Comparison of ENCODE assay signal across 8 cellular contexts in genomic region chr19:27774827-27775226, GRCh38.
DNase-seq lines count a peak whose midpoint lies in the region; ATAC-seq and TF ChIP-seq lines count a peak whose summit lies in the region.

No MANE protein-coding gene starts in this region.

- no peak overlapping the region for H3K4me3 ChIP-seq in NB4 (ENCODE audit: low read depth, low read length)
- no peak overlapping the region for H3K4me3 ChIP-seq in choroid plexus epithelial cell (ENCODE audit: low read depth, low read length)
- no peak overlapping the region for H3K4me3 ChIP-seq in mesenchymal stem cell (ENCODE audit: insufficient read depth in 1 of 2, low read depth in 1 of 2, low read length in 2 of 2)

- no peak overlapping the region for H2AK5ac ChIP-seq in mesenchymal stem cell (ENCODE audit: low read length, severe bottlenecking)

- H3K27me3 ChIP-seq in mesenchymal stem cell (ENCODE audit: control insufficient read depth in 1 of 2, insufficient read depth in 1 of 2, low read length in 2 of 2), result no peaks in the 10 kb centered on the region

- H3K4ac ChIP-seq in mesenchymal stem cell (ENCODE audit: low read depth in 1 of 2, low read length in 2 of 2), result no peak overlapping the region

- H3K79me1 ChIP-seq in mesenchymal stem cell (replicated peaks; ENCODE audit: low read length, poor library complexity, severe bottlenecking), result peaks cover 26% of the 10 kb centered on the region

- no peak overlapping the region for H2BK120ac ChIP-seq in mesenchymal stem cell (ENCODE audit: low read depth, low read length)

- no peak overlapping the region for H2BK12ac ChIP-seq in mesenchymal stem cell (ENCODE audit: low read length in 2 of 2)

- H3K27ac ChIP-seq in mesenchymal stem cell (ENCODE audit: low read length, poor library complexity, severe bottlenecking), result no peak overlapping the region

- H3K23ac ChIP-seq in mesenchymal stem cell (ENCODE audit: low read length in 2 of 2), result no peak overlapping the region

- TF ChIP-seq CTCF in NB4 (IDR thresholded peaks at IDR 0.05; ENCODE audit: low read depth, low read length) (peak; percentile 41), choroid plexus epithelial cell (conservative IDR thresholded peaks at IDR 0.05; ENCODE audit: low read depth, low read length) (peak; percentile 53)

- no peak overlapping the region for H2BK15ac ChIP-seq in mesenchymal stem cell (ENCODE audit: low read depth, poor library complexity, severe bottlenecking)

- no peak overlapping the region for H4K8ac ChIP-seq in mesenchymal stem cell (ENCODE audit: low read length)

- peaks cover 15 to 34% of the 10 kb centered on the region in 2 experiments for H3K36me3 ChIP-seq in mesenchymal stem cell (ENCODE audit: control insufficient read depth in 1 of 2, insufficient read depth in 2 of 2, low read depth in 1 of 2, low read length in 2 of 2)

- TF ChIP-seq POLR2A in NB4 (IDR thresholded peaks at IDR 0.05; ENCODE audit: extremely low read depth, insufficient read length), result no peak

- H3K9ac ChIP-seq in mesenchymal stem cell (ENCODE audit: low read length), result no peak overlapping the region

- H3K4me1 ChIP-seq in mesenchymal stem cell (ENCODE audit: control insufficient read depth, insufficient read depth, low read depth, low read length), result no peaks in the 10 kb centered on the region

- no peak overlapping the region for H3K4me2 ChIP-seq in mesenchymal stem cell (ENCODE audit: low read length, poor library complexity, severe bottlenecking)

- H3K14ac ChIP-seq in mesenchymal stem cell (ENCODE audit: low read length in 2 of 2), result no peak overlapping the region

- no peak for ATAC-seq in HG02759 (IDR thresholded peaks at IDR 0.05; ENCODE audit: unreplicated experiment)

- no peak overlapping the region for H2AFZ ChIP-seq in mesenchymal stem cell (ENCODE audit: low read depth, low read length)

- 77% methylated on average over 6 of the region's 7 CpGs for WGBS in mesenchymal stem cell

- H3K9me3 ChIP-seq in mesenchymal stem cell (ENCODE audit: control insufficient read depth, low read length), result peaks cover 9% of the 10 kb centered on the region

- DNase-seq in 8988T (peak; percentile 25), COLO668 (lab: John Stamatoyannopoulos, UW; ENCODE audit: unreplicated experiment) (peak; percentile 17), NB4 (ENCODE audit: low read depth) (peak; percentile 58), choroid plexus epithelial cell (ENCODE audit: low read depth) (peak; percentile 12), NCI-H526 treated with DMSO at 0.1 percent for 48 hours (lab: John Stamatoyannopoulos, UW) (no peak), mesenchymal stem cell (no peak), SW480 (ENCODE audit: low spot score) (no peak)

- H4K91ac ChIP-seq in mesenchymal stem cell (ENCODE audit: low read length), result no peak overlapping the region

- no peak overlapping the region for H2BK5ac ChIP-seq in mesenchymal stem cell (ENCODE audit: low read depth, low read length, poor library complexity, severe bottlenecking)

- H3K18ac ChIP-seq in mesenchymal stem cell (ENCODE audit: low read depth in 1 of 2, low read length in 2 of 2), result no peak overlapping the region

Comparison
In these comparisons a context has a peak if more than half of its experiments do, and no peak if none do; other contexts are left out.
1. DNase-seq: peak in 8988T (single experiment), COLO668 (single experiment), NB4 (single experiment) and choroid plexus epithelial cell (single experiment); none in NCI-H526 treated with DMSO at 0.1 percent for 48 hours (single experiment), mesenchymal stem cell (single experiment) and SW480 (single experiment).